ENCODE assay signal across 8 cellular contexts in genomic region chr3:14425574-14426304, GRCh38. TPM values are rescaled to one million over a fixed set of nuclear protein-coding genes. Genes with fewer than 3 reads are reported as not detected.
A peak's percentile ranks its signal among the peaks of the same experiment; 100 is the strongest.
DNase-seq lines count a peak whose midpoint lies in the region; ATAC-seq lines count a peak whose summit lies in the region.

No MANE protein-coding gene starts in this region.

- H3K9me3 Mint-ChIP-seq in natural killer cell treated with Interleukin-12 subunit alpha and Interleukin-12 subunit beta and Interleukin-15 and Interleukin-18, amount 100 ng/mL, for 72 hours: no peaks in the 10 kb centered on the region

- ATAC-seq in GM19467 (IDR thresholded peaks at IDR 0.05; ENCODE audit: unreplicated experiment): peak; percentile 53
- peak; percentile 88 to 90 for ATAC-seq in natural killer cell treated with Interleukin-12 subunit alpha and Interleukin-12 subunit beta and Interleukin-15 and Interleukin-18, amount 100 ng/mL, for 72 hours

- H3K36me3 Mint-ChIP-seq in natural killer cell treated with Interleukin-12 subunit alpha and Interleukin-12 subunit beta and Interleukin-15 and Interleukin-18, amount 100 ng/mL, for 72 hours: no peaks in the 10 kb centered on the region

- H3K27me3 Mint-ChIP-seq in natural killer cell treated with Interleukin-12 subunit alpha and Interleukin-12 subunit beta and Interleukin-15 and Interleukin-18, amount 100 ng/mL, for 72 hours: no peaks in the 10 kb centered on the region

- peaks cover 70 to 79% of the 10 kb centered on the region in 2 donors for H3K4me1 Mint-ChIP-seq in natural killer cell treated with Interleukin-12 subunit alpha and Interleukin-12 subunit beta and Interleukin-15 and Interleukin-18, amount 100 ng/mL, for 72 hours (ENCODE audit: low read depth in 2 of 2)

- peak overlapping the region; percentile 77 to 90 for H3K27ac Mint-ChIP-seq in natural killer cell treated with Interleukin-12 subunit alpha and Interleukin-12 subunit beta and Interleukin-15 and Interleukin-18, amount 100 ng/mL, for 72 hours

- peak; percentile 54 for DNase-seq in ELR (ENCODE audit: low read depth)
- peak; percentile 68 to 75 for DNase-seq in Kasumi-1 (lab: John Stamatoyannopoulos, UW)
- DNase-seq in activated T-cell treated with anti-CD3 and anti-CD28 coated beads for 48 hours (ENCODE audit: low read depth): peak; percentile 32
- peak; percentile 80 for DNase-seq in natural killer cell treated with Interleukin-12 subunit alpha and Interleukin-12 subunit beta and Interleukin-15 and Interleukin-18, amount 100 ng/mL, for 72 hours (ENCODE audit: low spot score)
- DNase-seq in dedifferentiated amniotic fluid mesenchymal stem cell (ENCODE audit: extremely low spot score): no peak
- DNase-seq in NCI-H510A treated with DMSO at 0.1 percent for 48 hours (lab: John Stamatoyannopoulos, UW): no peak
- DNase-seq in SW 1271 (lab: John Stamatoyannopoulos, UW): no peak

- H3K4me3 Mint-ChIP-seq in natural killer cell treated with Interleukin-12 subunit alpha and Interleukin-12 subunit beta and Interleukin-15 and Interleukin-18, amount 100 ng/mL, for 72 hours: peak overlapping the region; percentile 84

RNA-seq across cellular contexts. Expression of gene SLC6A6, which starts 23.3 kb away (rescaled TPM):
- total RNA-seq in natural killer cell treated with Interleukin-12 subunit alpha and Interleukin-12 subunit beta and Interleukin-15 and Interleukin-18, amount 100 ng/mL, for 72 hours: 10 to 100 TPM; 20.4 to 56.7 TPM

Comparison
In these comparisons a context has a peak if more than half of its experiments do, and no peak if none do; other contexts are left out.
1. DNase-seq: peak in ELR (single experiment), Kasumi-1 (2 of 2), activated T-cell treated with anti-CD3 and anti-CD28 coated beads for 48 hours (single experiment) and natural killer cell treated with Interleukin-12 subunit alpha and Interleukin-12 subunit beta and Interleukin-15 and Interleukin-18, amount 100 ng/mL, for 72 hours (single experiment); none in dedifferentiated amniotic fluid mesenchymal stem cell (single experiment), NCI-H510A treated with DMSO at 0.1 percent for 48 hours (single experiment) and SW 1271 (0 of 2).